ENCODE assay signal across 15 cellular contexts in genomic region chr22:50297510-50298265, GRCh38. TPM values are rescaled to one million over a fixed set of nuclear protein-coding genes. Genes with fewer than 3 reads are reported as not detected.
DNase-seq lines count a peak whose midpoint lies in the region; ATAC-seq and TF ChIP-seq lines count a peak whose summit lies in the region.
"Had no signal": no experiment of that assay in that cellular context is flagged by ENCODE, and none has a peak within 500 bp of the region (broad histone marks: within the 10 kb centered on the region; RNA-seq: fewer than 3 reads in every experiment).

No MANE protein-coding gene starts in this region.

- no peak for TF ChIP-seq POLR2A in Peyer's patch (IDR thresholded peaks at IDR 0.05)

- DNase-seq in right atrium auricular region (ENCODE audit: low spot score) = no peak
- no peak for DNase-seq in right cardiac atrium
- no peak for DNase-seq in fibroblast of lung (ENCODE audit: low read depth in 2 of 2)
- no peak for DNase-seq in trophoblast cell
- no peak for DNase-seq in stimulated activated naive CD8-positive, alpha-beta T cell treated with anti-CD3 and anti-CD28 coated beads, Interleukin-15, amount 100 ng/mL, for 72 hours
- DNase-seq in NCI-H128 (lab: John Stamatoyannopoulos, UW; ENCODE audit: unreplicated experiment) = no peak
- no peak for DNase-seq in Peyer's patch
- DNase-seq: ACHN; activated CD8-positive, alpha-beta T cell treated with anti-CD3 and anti-CD28 coated beads, Interleukin-2, amount 10 ng/mL, durations not matched to agents 7 days and 5 days; GDM1; stimulated activated CD4-positive, alpha-beta T cell treated with anti-CD3 and anti-CD28 coated beads, Interleukin-2, amount 100 ng/mL, for 24 hours; SW 1271 had no signal

- H3K9me3 Mint-ChIP-seq in stimulated activated naive CD8-positive, alpha-beta T cell treated with anti-CD3 and anti-CD28 coated beads, Interleukin-15, amount 100 ng/mL, for 72 hours = no peaks in the 10 kb centered on the region

- H2BK5ac ChIP-seq in trophoblast cell (ENCODE audit: low read depth, low read length, poor library complexity) = no peak overlapping the region

- no peak overlapping the region for H3K14ac ChIP-seq in trophoblast cell (ENCODE audit: low read length)

- intact Hi-C loops in right cardiac atrium (cut with DNase I) = no loop called here

- no peak overlapping the region for H3K4me3 Mint-ChIP-seq in stimulated activated naive CD8-positive, alpha-beta T cell treated with anti-CD3 and anti-CD28 coated beads, Interleukin-15, amount 100 ng/mL, for 72 hours
- H3K4me3 Mint-ChIP-seq: activated CD8-positive, alpha-beta T cell treated with anti-CD3 and anti-CD28 coated beads, Interleukin-2, amount 10 ng/mL, durations not matched to agents 7 days and 5 days had no signal

- H2BK12ac ChIP-seq in trophoblast cell (ENCODE audit: low read length) = peak overlapping the region; percentile 47

- H3K4me3 ChIP-seq in right atrium auricular region (no peak overlapping the region), right cardiac atrium (ENCODE audit: low read length) (no peak overlapping the region), fibroblast of lung (replicated peaks in 1 of 4; ENCODE audit: control extremely low read depth in 1 of 4, insufficient read depth in 1 of 4, low read depth in 3 of 4, low read length in 4 of 4) (no peak overlapping the region), trophoblast cell (ENCODE audit: low read depth, low read length) (no peak overlapping the region), Peyer's patch (peak overlapping the region in 1 of 4 donors; percentile 57)
- H3K4me3 ChIP-seq: HAP-1 had no signal

- no peak overlapping the region for H2BK120ac ChIP-seq in trophoblast cell (ENCODE audit: insufficient read depth, low read length, poor library complexity)

- no peak overlapping the region for H3K9ac ChIP-seq in fibroblast of lung (ENCODE audit: insufficient read depth, low read length)
- H3K9ac ChIP-seq in trophoblast cell (ENCODE audit: low read length) = no peak overlapping the region

- peak overlapping the region; percentile 91 to 93 for H3K27ac ChIP-seq in right atrium auricular region
- no peak overlapping the region for H3K27ac ChIP-seq in right cardiac atrium (ENCODE audit: low read length)
- H3K27ac ChIP-seq in fibroblast of lung (ENCODE audit: insufficient read depth, low read length) = no peak overlapping the region
- H3K27ac ChIP-seq in trophoblast cell (ENCODE audit: low read depth, low read length) = no peak overlapping the region
- peak overlapping the region in 2 of 4 donors; percentile 39 to 97 for H3K27ac ChIP-seq in Peyer's patch

- H4K91ac ChIP-seq in trophoblast cell (ENCODE audit: low read depth, low read length) = no peak overlapping the region

- peak overlapping the region; percentile 21 for H3K4ac ChIP-seq in trophoblast cell (ENCODE audit: low read depth, low read length)

- H3K4me1 ChIP-seq in right atrium auricular region (peaks cover 0 to 95% of the 10 kb centered on the region in 2 donors), right cardiac atrium (ENCODE audit: control insufficient read depth, insufficient read depth, low read length) (peaks cover 12% of the 10 kb centered on the region), fibroblast of lung (ENCODE audit: control insufficient read depth, extremely low read depth, insufficient read depth, low read length) (peaks cover 48% of the 10 kb centered on the region), trophoblast cell (ENCODE audit: control insufficient read depth in 1 of 2, insufficient read depth in 2 of 2, low read length in 2 of 2) (peaks cover 37 to 45% of the 10 kb centered on the region in 2 experiments), Peyer's patch (peaks cover 21 to 92% (median 54%) of the 10 kb centered on the region in 4 donors)

- WGBS in right cardiac atrium = 82% methylated on average over 20 of the region's 20 CpGs
- WGBS in trophoblast cell (ENCODE audit: extremely low coverage, insufficient coverage, insufficient read length) = no CpG with 5 or more reads among the region's 20 CpGs

- H3K4me1 Mint-ChIP-seq in stimulated activated naive CD8-positive, alpha-beta T cell treated with anti-CD3 and anti-CD28 coated beads, Interleukin-15, amount 100 ng/mL, for 72 hours = peaks cover 23% of the 10 kb centered on the region

- ATAC-seq in right cardiac atrium (no peak), HG02885 (IDR thresholded peaks at IDR 0.05; ENCODE audit: poor library complexity, unreplicated experiment) (no peak)
- ATAC-seq in stimulated activated naive CD8-positive, alpha-beta T cell treated with anti-CD3 and anti-CD28 coated beads, Interleukin-15, amount 100 ng/mL, for 72 hours = no peak
- ATAC-seq: activated CD8-positive, alpha-beta T cell treated with anti-CD3 and anti-CD28 coated beads, Interleukin-2, amount 10 ng/mL, durations not matched to agents 7 days and 5 days; esophagus mucosa had no signal

- H4K8ac ChIP-seq in trophoblast cell (ENCODE audit: low read depth, low read length) = no peak overlapping the region

- peaks cover 40% of the 10 kb centered on the region for H3K27me3 Mint-ChIP-seq in stimulated activated naive CD8-positive, alpha-beta T cell treated with anti-CD3 and anti-CD28 coated beads, Interleukin-15, amount 100 ng/mL, for 72 hours

- H3K27me3 ChIP-seq in right atrium auricular region (no peaks in the 10 kb centered on the region), right cardiac atrium (ENCODE audit: control insufficient read depth, insufficient read depth) (no peaks in the 10 kb centered on the region), fibroblast of lung (ENCODE audit: control insufficient read depth, insufficient read depth, low read length) (no peaks in the 10 kb centered on the region), trophoblast cell (ENCODE audit: insufficient read depth, low read length) (no peaks in the 10 kb centered on the region), Peyer's patch (no peaks in the 10 kb centered on the region)

- no peaks in the 10 kb centered on the region for H3K36me3 ChIP-seq in right atrium auricular region
- peaks cover 5% of the 10 kb centered on the region for H3K36me3 ChIP-seq in fibroblast of lung (ENCODE audit: control insufficient read depth, insufficient read depth, low read length)
- peaks cover 3 to 9% of the 10 kb centered on the region in 2 experiments for H3K36me3 ChIP-seq in trophoblast cell (ENCODE audit: control insufficient read depth in 1 of 2, insufficient read depth in 2 of 2, low read length in 2 of 2)
- no peaks in the 10 kb centered on the region for H3K36me3 ChIP-seq in Peyer's patch
- H3K36me3 ChIP-seq: HAP-1 had no signal

- H2AK5ac ChIP-seq in trophoblast cell (ENCODE audit: low read length) = no peak overlapping the region

- no peaks in the 10 kb centered on the region for H3K9me3 ChIP-seq in right atrium auricular region
- no peaks in the 10 kb centered on the region for H3K9me3 ChIP-seq in right cardiac atrium (ENCODE audit: control insufficient read depth, low read length)
- H3K9me3 ChIP-seq in fibroblast of lung (ENCODE audit: control insufficient read depth, insufficient read depth, low read depth, low read length) = no peaks in the 10 kb centered on the region
- peaks cover 4% of the 10 kb centered on the region for H3K9me3 ChIP-seq in trophoblast cell (ENCODE audit: insufficient read depth, low read depth, low read length)
- H3K9me3 ChIP-seq in Peyer's patch = no peaks in the 10 kb centered on the region
- H3K9me3 ChIP-seq: HAP-1 had no signal

- H3K23ac ChIP-seq in trophoblast cell (ENCODE audit: low read length) = no peak overlapping the region

- H4K20me1 ChIP-seq in fibroblast of lung (ENCODE audit: control insufficient read depth, extremely low read depth, insufficient read depth, low read length) = peaks cover 2% of the 10 kb centered on the region

- peaks cover 26% of the 10 kb centered on the region for H3K79me1 ChIP-seq in trophoblast cell (ENCODE audit: low read length)

- peak overlapping the region; percentile 23 for H3K18ac ChIP-seq in trophoblast cell (ENCODE audit: low read length)

- H2AFZ ChIP-seq in fibroblast of lung (ENCODE audit: low read length) (no peak overlapping the region), trophoblast cell (ENCODE audit: insufficient read depth, low read length, poor library complexity) (no peak overlapping the region)

- no peak overlapping the region for H4K12ac ChIP-seq in trophoblast cell (ENCODE audit: low read depth, low read length)

- H3K79me2 ChIP-seq in fibroblast of lung (ENCODE audit: control insufficient read depth, insufficient read depth, low read length) (peaks cover 91% of the 10 kb centered on the region), trophoblast cell (ENCODE audit: control insufficient read depth, insufficient read depth, low read length, poor library complexity) (peaks cover 17% of the 10 kb centered on the region)

- no peak overlapping the region for H3K27ac Mint-ChIP-seq in stimulated activated naive CD8-positive, alpha-beta T cell treated with anti-CD3 and anti-CD28 coated beads, Interleukin-15, amount 100 ng/mL, for 72 hours
- H3K27ac Mint-ChIP-seq: activated CD8-positive, alpha-beta T cell treated with anti-CD3 and anti-CD28 coated beads, Interleukin-2, amount 10 ng/mL, durations not matched to agents 7 days and 5 days had no signal

- TF ChIP-seq CTCF in right atrium auricular region (IDR thresholded peaks at IDR 0.05) (no peak), fibroblast of lung (conservative IDR thresholded peaks at IDR 0.05 in 1 of 2, IDR thresholded peaks at IDR 0.05 in 1 of 2; ENCODE audit: low read depth in 1 of 2, low read length in 2 of 2) (no peak), Peyer's patch (IDR thresholded peaks at IDR 0.05) (no peak)

- H3K4me2 ChIP-seq in fibroblast of lung (ENCODE audit: extremely low read depth, insufficient read depth, low read length) = peak overlapping the region; percentile 59
- H3K4me2 ChIP-seq in trophoblast cell (ENCODE audit: low read length) = no peak overlapping the region

RNA-seq across cellular contexts. Expression of gene PLXNB2, which starts 9.8 kb away (rescaled TPM):
- 10 to 100 TPM; 60.3 to 92.8 TPM for total RNA-seq in right atrium auricular region
- 100 to 1,000 TPM in 1 of 4 donors, 10 to 100 TPM in 3; 80.7 to 110 (median 90.6) TPM for total RNA-seq in right cardiac atrium
- polyA plus RNA-seq in right cardiac atrium = 60.0 TPM
- 130 and 209 TPM in 2 replicates for total RNA-seq in fibroblast of lung
- polyA plus RNA-seq in fibroblast of lung = 62.7 and 72.9 TPM in 2 replicates
- polyA plus RNA-seq in fibroblast of lung (2012) = 127 and 141 TPM in 2 replicates
- 337 and 393 TPM in 2 replicates for polyA minus RNA-seq in fibroblast of lung (ENCODE audit: low replicate concordance)
- 61.9 and 66.1 TPM in 2 replicates for polyA plus RNA-seq in trophoblast cell (2013)
- total RNA-seq in Peyer's patch = 100 to 1,000 TPM; 182 to 597 (median 307) TPM

RNA-seq across cellular contexts. Expression of gene MAPK11, which starts 27.5 kb away (rescaled TPM):
- total RNA-seq in right atrium auricular region = 1 to 10 TPM; 3.7 to 4.0 TPM
- total RNA-seq in right cardiac atrium = 1 to 10 TPM; 6.4 to 7.9 (median 7.4) TPM
- 8.8 TPM for polyA plus RNA-seq in right cardiac atrium
- total RNA-seq in fibroblast of lung = 5.9 and 7.6 TPM in 2 replicates
- 2.6 and 4.1 TPM in 2 replicates for polyA plus RNA-seq in fibroblast of lung
- polyA plus RNA-seq in fibroblast of lung (2012) = 5.4 and 10.7 TPM in 2 replicates
- polyA minus RNA-seq in fibroblast of lung (ENCODE audit: low replicate concordance) = 17.1 and 18.7 TPM in 2 replicates
- 0.15 and 0.29 TPM in 2 replicates for polyA plus RNA-seq in trophoblast cell (2013)
- 10 to 100 TPM in 1 of 4 donors, 1 to 10 TPM in 2, not detected in 1; 2.0 to 14.0 (median 2.5) TPM for total RNA-seq in Peyer's patch

RNA-seq across cellular contexts. Expression of gene DENND6B, which starts 29.1 kb away (rescaled TPM):
- total RNA-seq in right atrium auricular region (1 to 10 TPM in 1 of 2 donors, under 1 TPM in 1; 0.85 to 1.0 TPM), right cardiac atrium (1 to 10 TPM; 2.0 to 3.1 (median 2.5) TPM), fibroblast of lung (2.0 and 2.1 TPM in 2 replicates), Peyer's patch (10 to 100 TPM in 1 of 4 donors, 1 to 10 TPM in 3; 5.4 to 14.9 (median 6.3) TPM)
- polyA plus RNA-seq in right cardiac atrium (2.4 TPM), fibroblast of lung (1.7 and 1.9 TPM in 2 replicates)
- 3.1 and 3.5 TPM in 2 replicates for polyA plus RNA-seq in fibroblast of lung (2012)
- 2.0 and 2.8 TPM in 2 replicates for polyA minus RNA-seq in fibroblast of lung (ENCODE audit: low replicate concordance)
- 0.97 and 1.2 TPM in 2 replicates for polyA plus RNA-seq in trophoblast cell (2013)

RNA-seq across cellular contexts. Expression of gene MAPK12, which starts 36.2 kb away (rescaled TPM):
- total RNA-seq in right atrium auricular region (10 to 100 TPM in 1 of 2 donors, 1 to 10 TPM in 1; 5.0 to 13.0 TPM), right cardiac atrium (10 to 100 TPM; 10.5 to 14.8 (median 11.2) TPM), fibroblast of lung (24.4 and 30.1 TPM in 2 replicates), Peyer's patch (10 to 100 TPM in 1 of 4 donors, 1 to 10 TPM in 3; 1.2 to 37.1 (median 5.4) TPM)
- polyA plus RNA-seq in right cardiac atrium (15.2 TPM), fibroblast of lung (16.4 and 21.5 TPM in 2 replicates)
- 19.8 and 26.9 TPM in 2 replicates for polyA plus RNA-seq in fibroblast of lung (2012)
- polyA minus RNA-seq in fibroblast of lung (ENCODE audit: low replicate concordance) = 39.0 and 43.3 TPM in 2 replicates
- polyA plus RNA-seq in trophoblast cell (2013) = 2.5 and 2.7 TPM in 2 replicates

RNA-seq across cellular contexts. Expression of gene PPP6R2, which starts 45.4 kb away (rescaled TPM):
- total RNA-seq in right atrium auricular region (10 to 100 TPM; 45.2 to 54.8 TPM), right cardiac atrium (10 to 100 TPM; 40.1 to 50.2 (median 44.6) TPM), fibroblast of lung (34.4 and 44.4 TPM in 2 replicates), Peyer's patch (100 to 1,000 TPM in 2 of 4 donors, 10 to 100 TPM in 2; 82.8 to 201 (median 111) TPM)
- polyA plus RNA-seq in right cardiac atrium (36.2 TPM), fibroblast of lung (19.7 and 24.6 TPM in 2 replicates)
- polyA plus RNA-seq in fibroblast of lung (2012) = 25.1 and 30.5 TPM in 2 replicates
- 43.4 and 55.2 TPM in 2 replicates for polyA minus RNA-seq in fibroblast of lung (ENCODE audit: low replicate concordance)
- polyA plus RNA-seq in trophoblast cell (2013) = 25.5 and 25.7 TPM in 2 replicates

Comparison
In these comparisons a context has a peak if more than half of its experiments do, and no peak if none do; other contexts are left out.
1. H3K27ac ChIP-seq: peak in right atrium auricular region (2 of 2); none in right cardiac atrium (single experiment), fibroblast of lung (single experiment) and trophoblast cell (single experiment).